ENCODE assay signal across 1 cellular context in the genomic region with DNA sequence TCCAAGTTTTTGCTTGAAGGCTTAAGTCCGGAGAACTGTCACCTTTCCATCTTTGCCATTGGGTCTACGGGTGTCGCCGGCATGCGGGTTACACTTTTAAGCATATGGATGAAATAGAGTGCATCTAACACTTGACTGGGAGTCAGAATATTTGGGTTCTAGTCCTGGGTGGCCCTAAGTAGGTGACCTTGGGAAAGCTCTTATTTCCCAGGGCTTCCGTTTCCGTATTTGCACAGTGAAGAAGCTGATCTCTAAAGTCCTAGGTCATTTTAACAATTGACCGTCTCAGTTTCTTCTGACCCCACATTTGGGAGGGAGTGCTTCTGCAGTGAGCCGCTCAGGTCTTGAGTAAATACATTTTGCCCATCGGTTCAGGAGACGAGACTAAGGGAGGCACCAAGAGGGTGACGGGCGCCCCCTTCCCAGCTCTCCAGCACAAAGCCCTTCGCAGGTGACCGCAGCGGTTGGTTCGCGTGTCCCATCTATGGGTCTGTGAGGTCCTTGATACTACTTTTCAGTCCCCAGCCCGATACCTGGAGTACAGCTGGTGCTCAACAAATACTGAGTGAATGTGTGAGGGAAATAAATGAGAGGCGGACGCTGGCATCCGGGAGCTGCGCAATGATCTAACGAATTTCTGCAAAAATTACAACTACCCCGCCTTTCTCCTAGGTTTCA.
A peak's percentile ranks its signal among the peaks of the same experiment; 100 is the strongest.
TF ChIP-seq lines count a peak whose summit lies in the region.

No MANE protein-coding gene starts in this region.

TF ChIP-seq in K562, 482 proteins besides CTCF, POLR2A, EP300 and RAD21 (continued from another document and continues in another):
- TF ChIP-seq, protein P1, sequence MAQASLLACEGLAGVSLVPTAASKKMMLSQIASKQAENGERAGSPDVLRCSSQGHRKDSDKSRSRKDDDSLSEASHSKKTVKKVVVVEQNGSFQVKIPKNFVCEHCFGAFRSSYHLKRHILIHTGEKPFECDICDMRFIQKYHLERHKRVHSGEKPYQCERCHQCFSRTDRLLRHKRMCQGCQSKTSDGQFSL (CRISPR knock-in tag; IDR thresholded peaks at IDR 0.05) = peak; percentile 43; the same call in 1 of the 2 replicates
- TF ChIP-seq, protein P1 (tag; IDR thresholded peaks at IDR 0.05) = no peak
- TF ChIP-seq SIX5 (IDR thresholded peaks at IDR 0.05; ENCODE audit: borderline replicate concordance in 1 of 2, insufficient read depth in 1 of 2, low read depth in 1 of 2, low read length in 2 of 2) (no peak), SLC30A9 (CRISPR knock-in tag; IDR thresholded peaks at IDR 0.05) (no peak), ARID1B (IDR thresholded peaks at IDR 0.05) (peak; percentile 37; the same call in 1 of the 2 replicates), NR2C1 (IDR thresholded peaks at IDR 0.05) (no peak), NR2C1 (tag; IDR thresholded peaks at IDR 0.05) (no peak), PHF20 (IDR thresholded peaks at IDR 0.05; ENCODE audit: partially characterized antibody) (peak; percentile 25), SMAD2 (IDR thresholded peaks at IDR 0.05; ENCODE audit: low read depth, low read length) (no peak), PTRF (tag; IDR thresholded peaks at IDR 0.05) (no peak), MAZ (CRISPR knock-in tag; conservative IDR thresholded peaks at IDR 0.05 in 1 of 2, IDR thresholded peaks at IDR 0.05 in 1 of 2) (peak in 1 of 2 experiments; percentile 62; a peak in 2 of 4 replicates), ZC3H8 (IDR thresholded peaks at IDR 0.05) (no peak), RBM34 (IDR thresholded peaks at IDR 0.05; ENCODE audit: borderline replicate concordance, insufficient read depth, low read length) (no peak), ZNF253 (CRISPR knock-in tag; conservative IDR thresholded peaks at IDR 0.05) (no peak), CBX2 (IDR thresholded peaks at IDR 0.05; ENCODE audit: insufficient read depth, low read length, poor library complexity, severe bottlenecking) (no peak), ZNF124 (CRISPR knock-in tag; IDR thresholded peaks at IDR 0.05) (no peak), ZNF239 (CRISPR knock-in tag; IDR thresholded peaks at IDR 0.05) (no peak), NCOA2 (IDR thresholded peaks at IDR 0.05; ENCODE audit: partially characterized antibody in 2 of 2) (no peak), ZNF354B (CRISPR knock-in tag; IDR thresholded peaks at IDR 0.05) (no peak), GTF2F1 (IDR thresholded peaks at IDR 0.05; ENCODE audit: low read depth, low read length) (no peak), NFXL1 (CRISPR knock-in tag; IDR thresholded peaks at IDR 0.05) (no peak), SETDB1 (IDR thresholded peaks at IDR 0.05; ENCODE audit: low read length) (no peak), NR2C2 (CRISPR knock-in tag; IDR thresholded peaks at IDR 0.05) (no peak), NR2C2 (tag; IDR thresholded peaks at IDR 0.05) (0 out of 2 replicates have a peak, but pooled peaks have one; percentile 14), SRSF7 (optimal IDR thresholded peaks at IDR 0.05; ENCODE audit: low read depth, low read length) (no peak), ILF3 (IDR thresholded peaks at IDR 0.05; ENCODE audit: borderline replicate concordance) (no peak), ARHGAP35 (IDR thresholded peaks at IDR 0.05; ENCODE audit: partially characterized antibody) (no peak), KDM2B (CRISPR knock-in tag; IDR thresholded peaks at IDR 0.05) (no peak), SRSF1 (IDR thresholded peaks at IDR 0.05; ENCODE audit: low read depth, low read length) (no peak), ZNF644 (tag; IDR thresholded peaks at IDR 0.05; ENCODE audit: low read depth) (0 out of 2 replicates have a peak, but pooled peaks have one; percentile 26)
- TF ChIP-seq, protein P2, sequence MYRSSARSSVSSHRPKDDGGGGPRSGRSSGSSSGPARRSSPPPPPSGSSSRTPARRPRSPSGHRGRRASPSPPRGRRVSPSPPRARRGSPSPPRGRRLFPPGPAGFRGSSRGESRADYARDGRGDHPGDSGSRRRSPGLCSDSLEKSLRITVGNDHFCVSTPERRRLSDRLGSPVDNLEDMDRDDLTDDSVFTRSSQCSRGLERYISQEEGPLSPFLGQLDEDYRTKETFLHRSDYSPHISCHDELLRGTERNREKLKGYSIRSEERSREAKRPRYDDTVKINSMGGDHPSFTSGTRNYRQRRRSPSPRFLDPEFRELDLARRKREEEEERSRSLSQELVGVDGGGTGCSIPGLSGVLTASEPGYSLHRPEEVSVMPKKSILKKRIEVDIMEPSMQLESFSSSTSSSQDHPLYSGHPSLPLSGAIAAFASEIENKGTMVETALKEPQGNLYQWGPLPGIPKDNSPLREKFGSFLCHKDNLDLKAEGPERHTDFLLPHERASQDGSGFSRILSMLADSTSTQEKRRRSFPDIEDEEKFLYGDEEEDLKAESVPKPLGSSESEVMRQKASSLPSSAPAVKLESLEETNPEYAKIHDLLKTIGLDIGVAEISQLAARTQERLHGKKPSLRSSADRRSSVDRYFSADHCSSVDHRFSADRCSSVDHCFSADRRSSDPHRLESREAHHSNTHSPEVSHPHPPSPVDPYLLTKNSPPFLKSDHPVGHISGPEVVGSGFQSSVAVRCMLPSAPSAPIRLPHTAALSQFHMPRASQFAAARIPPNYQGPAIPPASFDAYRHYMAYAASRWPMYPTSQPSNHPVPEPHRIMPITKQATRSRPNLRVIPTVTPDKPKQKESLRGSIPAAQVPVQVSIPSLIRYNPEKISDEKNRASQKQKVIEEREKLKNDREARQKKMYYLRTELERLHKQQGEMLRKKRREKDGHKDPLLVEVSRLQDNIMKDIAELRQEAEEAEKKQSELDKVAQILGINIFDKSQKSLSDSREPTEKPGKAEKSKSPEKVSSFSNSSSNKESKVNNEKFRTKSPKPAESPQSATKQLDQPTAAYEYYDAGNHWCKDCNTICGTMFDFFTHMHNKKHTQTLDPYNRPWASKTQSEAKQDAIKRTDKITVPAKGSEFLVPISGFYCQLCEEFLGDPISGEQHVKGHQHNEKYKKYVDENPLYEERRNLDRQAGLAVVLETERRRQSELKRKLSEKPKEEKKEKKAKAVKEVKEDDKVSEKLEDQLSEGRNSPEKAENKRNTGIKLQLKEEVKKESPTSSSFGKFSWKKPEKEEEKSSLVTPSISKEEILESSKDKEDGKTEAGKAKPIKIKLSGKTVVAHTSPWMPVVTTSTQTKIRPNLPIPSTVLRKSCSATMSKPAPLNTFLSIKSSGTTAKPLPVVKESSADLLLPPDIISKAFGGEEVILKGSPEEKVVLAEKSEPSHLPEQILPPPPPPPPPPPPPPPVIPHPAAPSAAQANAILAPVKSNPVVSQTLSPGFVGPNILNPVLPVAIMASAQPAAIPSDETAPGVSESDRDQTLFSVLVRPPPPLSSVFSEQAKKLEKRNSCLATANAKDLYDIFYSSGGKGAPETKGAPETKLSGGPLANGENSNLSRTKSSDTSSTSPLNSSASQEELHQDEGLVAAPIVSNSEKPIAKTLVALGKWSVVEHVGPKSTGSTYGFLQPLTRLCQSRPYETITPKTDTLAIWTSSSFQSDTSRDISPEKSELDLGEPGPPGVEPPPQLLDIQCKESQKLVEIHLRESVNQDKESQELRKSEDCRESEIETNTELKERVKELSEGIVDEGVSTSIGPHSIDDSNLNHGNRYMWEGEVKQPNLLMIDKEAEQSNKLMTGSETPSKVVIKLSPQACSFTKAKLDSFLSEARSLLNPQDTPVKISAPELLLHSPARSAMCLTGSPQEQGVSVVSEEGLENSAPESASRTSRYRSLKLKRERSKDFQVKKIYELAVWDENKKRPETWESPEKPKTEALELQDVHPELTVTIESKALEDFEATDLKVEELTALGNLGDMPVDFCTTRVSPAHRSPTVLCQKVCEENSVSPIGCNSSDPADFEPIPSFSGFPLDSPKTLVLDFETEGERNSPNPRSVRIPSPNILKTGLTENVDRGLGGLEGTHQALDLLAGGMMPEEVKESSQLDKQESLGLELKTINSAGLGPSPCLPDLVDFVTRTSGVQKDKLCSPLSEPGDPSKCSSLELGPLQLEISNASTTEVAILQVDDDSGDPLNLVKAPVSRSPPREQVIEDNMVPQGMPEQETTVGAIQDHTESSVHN (IDR thresholded peaks at IDR 0.05; ENCODE audit: borderline replicate concordance in 1 of 2, low read depth in 1 of 2) = no peak
- TF ChIP-seq, protein P3, sequence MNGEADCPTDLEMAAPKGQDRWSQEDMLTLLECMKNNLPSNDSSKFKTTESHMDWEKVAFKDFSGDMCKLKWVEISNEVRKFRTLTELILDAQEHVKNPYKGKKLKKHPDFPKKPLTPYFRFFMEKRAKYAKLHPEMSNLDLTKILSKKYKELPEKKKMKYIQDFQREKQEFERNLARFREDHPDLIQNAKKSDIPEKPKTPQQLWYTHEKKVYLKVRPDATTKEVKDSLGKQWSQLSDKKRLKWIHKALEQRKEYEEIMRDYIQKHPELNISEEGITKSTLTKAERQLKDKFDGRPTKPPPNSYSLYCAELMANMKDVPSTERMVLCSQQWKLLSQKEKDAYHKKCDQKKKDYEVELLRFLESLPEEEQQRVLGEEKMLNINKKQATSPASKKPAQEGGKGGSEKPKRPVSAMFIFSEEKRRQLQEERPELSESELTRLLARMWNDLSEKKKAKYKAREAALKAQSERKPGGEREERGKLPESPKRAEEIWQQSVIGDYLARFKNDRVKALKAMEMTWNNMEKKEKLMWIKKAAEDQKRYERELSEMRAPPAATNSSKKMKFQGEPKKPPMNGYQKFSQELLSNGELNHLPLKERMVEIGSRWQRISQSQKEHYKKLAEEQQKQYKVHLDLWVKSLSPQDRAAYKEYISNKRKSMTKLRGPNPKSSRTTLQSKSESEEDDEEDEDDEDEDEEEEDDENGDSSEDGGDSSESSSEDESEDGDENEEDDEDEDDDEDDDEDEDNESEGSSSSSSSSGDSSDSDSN (IDR thresholded peaks at IDR 0.05; ENCODE audit: borderline replicate concordance in 1 of 2, low read depth in 2 of 2, low read length in 2 of 2) = no peak; a peak in 1 of 4 replicates
- TF ChIP-seq, protein P4, sequence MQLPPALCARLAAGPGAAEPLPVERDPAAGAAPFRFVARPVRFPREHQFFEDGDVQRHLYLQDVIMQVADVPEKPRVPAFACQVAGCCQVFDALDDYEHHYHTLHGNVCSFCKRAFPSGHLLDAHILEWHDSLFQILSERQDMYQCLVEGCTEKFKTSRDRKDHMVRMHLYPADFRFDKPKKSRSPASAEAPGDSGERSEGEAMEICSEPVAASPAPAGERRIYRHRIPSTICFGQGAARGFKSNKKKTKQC (CRISPR knock-in tag; IDR thresholded peaks at IDR 0.05) = no peak
- TF ChIP-seq, protein P5, sequence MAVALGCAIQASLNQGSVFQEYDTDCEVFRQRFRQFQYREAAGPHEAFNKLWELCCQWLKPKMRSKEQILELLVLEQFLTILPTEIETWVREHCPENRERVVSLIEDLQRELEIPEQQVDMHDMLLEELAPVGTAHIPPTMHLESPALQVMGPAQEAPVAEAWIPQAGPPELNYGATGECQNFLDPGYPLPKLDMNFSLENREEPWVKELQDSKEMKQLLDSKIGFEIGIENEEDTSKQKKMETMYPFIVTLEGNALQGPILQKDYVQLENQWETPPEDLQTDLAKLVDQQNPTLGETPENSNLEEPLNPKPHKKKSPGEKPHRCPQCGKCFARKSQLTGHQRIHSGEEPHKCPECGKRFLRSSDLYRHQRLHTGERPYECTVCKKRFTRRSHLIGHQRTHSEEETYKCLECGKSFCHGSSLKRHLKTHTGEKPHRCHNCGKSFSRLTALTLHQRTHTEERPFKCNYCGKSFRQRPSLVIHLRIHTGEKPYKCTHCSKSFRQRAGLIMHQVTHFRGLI (CRISPR knock-in tag; IDR thresholded peaks at IDR 0.05) = no peak
- TF ChIP-seq, protein P6, sequence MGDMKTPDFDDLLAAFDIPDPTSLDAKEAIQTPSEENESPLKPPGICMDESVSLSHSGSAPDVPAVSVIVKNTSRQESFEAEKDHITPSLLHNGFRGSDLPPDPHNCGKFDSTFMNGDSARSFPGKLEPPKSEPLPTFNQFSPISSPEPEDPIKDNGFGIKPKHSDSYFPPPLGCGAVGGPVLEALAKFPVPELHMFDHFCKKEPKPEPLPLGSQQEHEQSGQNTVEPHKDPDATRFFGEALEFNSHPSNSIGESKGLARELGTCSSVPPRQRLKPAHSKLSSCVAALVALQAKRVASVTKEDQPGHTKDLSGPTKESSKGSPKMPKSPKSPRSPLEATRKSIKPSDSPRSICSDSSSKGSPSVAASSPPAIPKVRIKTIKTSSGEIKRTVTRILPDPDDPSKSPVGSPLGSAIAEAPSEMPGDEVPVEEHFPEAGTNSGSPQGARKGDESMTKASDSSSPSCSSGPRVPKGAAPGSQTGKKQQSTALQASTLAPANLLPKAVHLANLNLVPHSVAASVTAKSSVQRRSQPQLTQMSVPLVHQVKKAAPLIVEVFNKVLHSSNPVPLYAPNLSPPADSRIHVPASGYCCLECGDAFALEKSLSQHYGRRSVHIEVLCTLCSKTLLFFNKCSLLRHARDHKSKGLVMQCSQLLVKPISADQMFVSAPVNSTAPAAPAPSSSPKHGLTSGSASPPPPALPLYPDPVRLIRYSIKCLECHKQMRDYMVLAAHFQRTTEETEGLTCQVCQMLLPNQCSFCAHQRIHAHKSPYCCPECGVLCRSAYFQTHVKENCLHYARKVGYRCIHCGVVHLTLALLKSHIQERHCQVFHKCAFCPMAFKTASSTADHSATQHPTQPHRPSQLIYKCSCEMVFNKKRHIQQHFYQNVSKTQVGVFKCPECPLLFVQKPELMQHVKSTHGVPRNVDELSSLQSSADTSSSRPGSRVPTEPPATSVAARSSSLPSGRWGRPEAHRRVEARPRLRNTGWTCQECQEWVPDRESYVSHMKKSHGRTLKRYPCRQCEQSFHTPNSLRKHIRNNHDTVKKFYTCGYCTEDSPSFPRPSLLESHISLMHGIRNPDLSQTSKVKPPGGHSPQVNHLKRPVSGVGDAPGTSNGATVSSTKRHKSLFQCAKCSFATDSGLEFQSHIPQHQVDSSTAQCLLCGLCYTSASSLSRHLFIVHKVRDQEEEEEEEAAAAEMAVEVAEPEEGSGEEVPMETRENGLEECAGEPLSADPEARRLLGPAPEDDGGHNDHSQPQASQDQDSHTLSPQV (IDR thresholded peaks at IDR 0.05) = no peak; the same call in 1 of the 2 replicates
- TF ChIP-seq, protein P7, sequence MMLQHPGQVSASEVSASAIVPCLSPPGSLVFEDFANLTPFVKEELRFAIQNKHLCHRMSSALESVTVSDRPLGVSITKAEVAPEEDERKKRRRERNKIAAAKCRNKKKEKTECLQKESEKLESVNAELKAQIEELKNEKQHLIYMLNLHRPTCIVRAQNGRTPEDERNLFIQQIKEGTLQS (IDR thresholded peaks at IDR 0.05) = no peak
- TF ChIP-seq, protein P7 (CRISPR knock-in tag; conservative IDR thresholded peaks at IDR 0.05) = 0 out of 2 replicates have a peak, but pooled peaks have one; percentile 43
- TF ChIP-seq, protein P8, sequence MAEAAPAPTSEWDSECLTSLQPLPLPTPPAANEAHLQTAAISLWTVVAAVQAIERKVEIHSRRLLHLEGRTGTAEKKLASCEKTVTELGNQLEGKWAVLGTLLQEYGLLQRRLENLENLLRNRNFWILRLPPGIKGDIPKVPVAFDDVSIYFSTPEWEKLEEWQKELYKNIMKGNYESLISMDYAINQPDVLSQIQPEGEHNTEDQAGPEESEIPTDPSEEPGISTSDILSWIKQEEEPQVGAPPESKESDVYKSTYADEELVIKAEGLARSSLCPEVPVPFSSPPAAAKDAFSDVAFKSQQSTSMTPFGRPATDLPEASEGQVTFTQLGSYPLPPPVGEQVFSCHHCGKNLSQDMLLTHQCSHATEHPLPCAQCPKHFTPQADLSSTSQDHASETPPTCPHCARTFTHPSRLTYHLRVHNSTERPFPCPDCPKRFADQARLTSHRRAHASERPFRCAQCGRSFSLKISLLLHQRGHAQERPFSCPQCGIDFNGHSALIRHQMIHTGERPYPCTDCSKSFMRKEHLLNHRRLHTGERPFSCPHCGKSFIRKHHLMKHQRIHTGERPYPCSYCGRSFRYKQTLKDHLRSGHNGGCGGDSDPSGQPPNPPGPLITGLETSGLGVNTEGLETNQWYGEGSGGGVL (CRISPR knock-in tag; IDR thresholded peaks at IDR 0.05) = no peak
